ENCODE assay signal across 2 cellular contexts in the genomic region with DNA sequence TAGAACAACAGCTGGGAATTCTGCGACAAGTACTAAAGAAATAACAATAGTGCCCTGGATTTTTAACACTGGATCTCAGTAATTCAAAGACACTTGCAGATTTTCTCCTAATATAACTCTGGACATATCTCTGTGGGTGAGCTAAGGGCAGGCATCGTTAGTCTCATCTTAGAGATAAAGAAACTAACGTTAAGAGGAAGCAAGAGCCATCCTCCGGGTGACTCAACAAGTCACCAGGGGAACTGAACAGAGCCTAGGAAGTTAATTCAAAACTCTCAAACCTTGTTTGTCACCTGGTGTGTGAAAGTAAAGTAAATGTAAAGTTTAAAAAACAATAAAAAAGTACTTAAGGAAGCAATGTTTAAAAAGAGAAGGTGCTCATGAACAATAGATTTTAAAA.
TF ChIP-seq lines count a peak whose summit lies in the region.

No MANE protein-coding gene starts in this region.

TF ChIP-seq in SK-N-SH, 30 proteins besides CTCF, POLR2A, EP300 and RAD21 (continued from another document):
- TF ChIP-seq TAF1 (IDR thresholded peaks at IDR 0.05; ENCODE audit: borderline replicate concordance, low read depth, low read length) (no peak), TEAD4 (IDR thresholded peaks at IDR 0.05; ENCODE audit: borderline replicate concordance, insufficient read depth) (no peak), JUND (IDR thresholded peaks at IDR 0.05) (no peak), MXI1 (IDR thresholded peaks at IDR 0.05; ENCODE audit: low read depth, low read length) (no peak), REST (IDR thresholded peaks at IDR 0.05; ENCODE audit: low read depth, low read length) (no peak), SIN3A (IDR thresholded peaks at IDR 0.05; ENCODE audit: borderline replicate concordance, low read depth, low read length) (no peak), GABPA (IDR thresholded peaks at IDR 0.05; ENCODE audit: low read depth) (no peak), TCF12 (IDR thresholded peaks at IDR 0.05) (no peak)
- TF ChIP-seq, protein P1, sequence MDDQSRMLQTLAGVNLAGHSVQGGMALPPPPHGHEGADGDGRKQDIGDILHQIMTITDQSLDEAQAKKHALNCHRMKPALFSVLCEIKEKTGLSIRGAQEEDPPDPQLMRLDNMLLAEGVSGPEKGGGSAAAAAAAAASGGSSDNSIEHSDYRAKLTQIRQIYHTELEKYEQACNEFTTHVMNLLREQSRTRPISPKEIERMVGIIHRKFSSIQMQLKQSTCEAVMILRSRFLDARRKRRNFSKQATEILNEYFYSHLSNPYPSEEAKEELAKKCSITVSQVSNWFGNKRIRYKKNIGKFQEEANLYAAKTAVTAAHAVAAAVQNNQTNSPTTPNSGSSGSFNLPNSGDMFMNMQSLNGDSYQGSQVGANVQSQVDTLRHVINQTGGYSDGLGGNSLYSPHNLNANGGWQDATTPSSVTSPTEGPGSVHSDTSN (IDR thresholded peaks at IDR 0.05), result no peak

TF ChIP-seq in SK-N-SH treated with all-trans-retinoic acid at 6 μM for 48 hours, 23 proteins besides CTCF, POLR2A, EP300 and RAD21:
- no peak for TF ChIP-seq TSHZ2 (CRISPR knock-in tag; IDR thresholded peaks at IDR 0.05)
- TF ChIP-seq ZNF565 (CRISPR knock-in tag; conservative IDR thresholded peaks at IDR 0.05; ENCODE audit: low read depth), result no peak
- no peak for TF ChIP-seq ARNTL (CRISPR knock-in tag; IDR thresholded peaks at IDR 0.05; ENCODE audit: borderline replicate concordance, low read depth)
- no peak for TF ChIP-seq ZFP30 (CRISPR knock-in tag; IDR thresholded peaks at IDR 0.05)
- TF ChIP-seq PPARA (CRISPR knock-in tag; IDR thresholded peaks at IDR 0.05; ENCODE audit: borderline replicate concordance), result no peak
- TF ChIP-seq TOX (CRISPR knock-in tag; IDR thresholded peaks at IDR 0.05; ENCODE audit: borderline replicate concordance), result no peak
- TF ChIP-seq RARB (CRISPR knock-in tag; IDR thresholded peaks at IDR 0.05), result no peak
- no peak for TF ChIP-seq OSR1 (CRISPR knock-in tag; IDR thresholded peaks at IDR 0.05)
- TF ChIP-seq, protein P2, sequence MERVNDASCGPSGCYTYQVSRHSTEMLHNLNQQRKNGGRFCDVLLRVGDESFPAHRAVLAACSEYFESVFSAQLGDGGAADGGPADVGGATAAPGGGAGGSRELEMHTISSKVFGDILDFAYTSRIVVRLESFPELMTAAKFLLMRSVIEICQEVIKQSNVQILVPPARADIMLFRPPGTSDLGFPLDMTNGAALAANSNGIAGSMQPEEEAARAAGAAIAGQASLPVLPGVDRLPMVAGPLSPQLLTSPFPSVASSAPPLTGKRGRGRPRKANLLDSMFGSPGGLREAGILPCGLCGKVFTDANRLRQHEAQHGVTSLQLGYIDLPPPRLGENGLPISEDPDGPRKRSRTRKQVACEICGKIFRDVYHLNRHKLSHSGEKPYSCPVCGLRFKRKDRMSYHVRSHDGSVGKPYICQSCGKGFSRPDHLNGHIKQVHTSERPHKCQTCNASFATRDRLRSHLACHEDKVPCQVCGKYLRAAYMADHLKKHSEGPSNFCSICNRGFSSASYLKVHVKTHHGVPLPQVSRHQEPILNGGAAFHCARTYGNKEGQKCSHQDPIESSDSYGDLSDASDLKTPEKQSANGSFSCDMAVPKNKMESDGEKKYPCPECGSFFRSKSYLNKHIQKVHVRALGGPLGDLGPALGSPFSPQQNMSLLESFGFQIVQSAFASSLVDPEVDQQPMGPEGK (CRISPR knock-in tag; IDR thresholded peaks at IDR 0.05; ENCODE audit: borderline replicate concordance), result no peak
- no peak for TF ChIP-seq CREB5 (CRISPR knock-in tag; IDR thresholded peaks at IDR 0.05; ENCODE audit: low read depth)
- no peak for TF ChIP-seq GLIS3 (CRISPR knock-in tag; IDR thresholded peaks at IDR 0.05)
- TF ChIP-seq ZC3H10 (CRISPR knock-in tag; IDR thresholded peaks at IDR 0.05), result no peak
- TF ChIP-seq ZNF70 (CRISPR knock-in tag; IDR thresholded peaks at IDR 0.05), result no peak
- TF ChIP-seq ESRRG (CRISPR knock-in tag; IDR thresholded peaks at IDR 0.05), result no peak
- TF ChIP-seq, protein P3, sequence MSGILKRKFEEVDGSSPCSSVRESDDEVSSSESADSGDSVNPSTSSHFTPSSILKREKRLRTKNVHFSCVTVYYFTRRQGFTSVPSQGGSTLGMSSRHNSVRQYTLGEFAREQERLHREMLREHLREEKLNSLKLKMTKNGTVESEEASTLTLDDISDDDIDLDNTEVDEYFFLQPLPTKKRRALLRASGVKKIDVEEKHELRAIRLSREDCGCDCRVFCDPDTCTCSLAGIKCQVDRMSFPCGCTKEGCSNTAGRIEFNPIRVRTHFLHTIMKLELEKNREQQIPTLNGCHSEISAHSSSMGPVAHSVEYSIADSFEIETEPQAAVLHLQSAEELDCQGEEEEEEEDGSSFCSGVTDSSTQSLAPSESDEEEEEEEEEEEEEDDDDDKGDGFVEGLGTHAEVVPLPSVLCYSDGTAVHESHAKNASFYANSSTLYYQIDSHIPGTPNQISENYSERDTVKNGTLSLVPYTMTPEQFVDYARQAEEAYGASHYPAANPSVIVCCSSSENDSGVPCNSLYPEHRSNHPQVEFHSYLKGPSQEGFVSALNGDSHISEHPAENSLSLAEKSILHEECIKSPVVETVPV (CRISPR knock-in tag; IDR thresholded peaks at IDR 0.05), result no peak
- TF ChIP-seq ZFP3 (CRISPR knock-in tag; IDR thresholded peaks at IDR 0.05), result no peak
- TF ChIP-seq, protein P4, sequence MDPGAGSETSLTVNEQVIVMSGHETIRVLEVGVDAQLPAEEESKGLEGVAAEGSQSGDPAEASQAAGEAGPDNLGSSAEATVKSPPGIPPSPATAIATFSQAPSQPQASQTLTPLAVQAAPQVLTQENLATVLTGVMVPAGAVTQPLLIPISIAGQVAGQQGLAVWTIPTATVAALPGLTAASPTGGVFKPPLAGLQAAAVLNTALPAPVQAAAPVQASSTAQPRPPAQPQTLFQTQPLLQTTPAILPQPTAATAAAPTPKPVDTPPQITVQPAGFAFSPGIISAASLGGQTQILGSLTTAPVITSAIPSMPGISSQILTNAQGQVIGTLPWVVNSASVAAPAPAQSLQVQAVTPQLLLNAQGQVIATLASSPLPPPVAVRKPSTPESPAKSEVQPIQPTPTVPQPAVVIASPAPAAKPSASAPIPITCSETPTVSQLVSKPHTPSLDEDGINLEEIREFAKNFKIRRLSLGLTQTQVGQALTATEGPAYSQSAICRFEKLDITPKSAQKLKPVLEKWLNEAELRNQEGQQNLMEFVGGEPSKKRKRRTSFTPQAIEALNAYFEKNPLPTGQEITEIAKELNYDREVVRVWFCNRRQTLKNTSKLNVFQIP (CRISPR knock-in tag; IDR thresholded peaks at IDR 0.05; ENCODE audit: borderline replicate concordance, low read depth), result no peak
- TF ChIP-seq ZNF8 (CRISPR knock-in tag; IDR thresholded peaks at IDR 0.05), result no peak
- TF ChIP-seq BACH2 (CRISPR knock-in tag; IDR thresholded peaks at IDR 0.05; ENCODE audit: borderline replicate concordance), result no peak
- no peak for TF ChIP-seq ISL1 (CRISPR knock-in tag; IDR thresholded peaks at IDR 0.05)
